ENCODE assay signal across 1 cellular context in the genomic region with DNA sequence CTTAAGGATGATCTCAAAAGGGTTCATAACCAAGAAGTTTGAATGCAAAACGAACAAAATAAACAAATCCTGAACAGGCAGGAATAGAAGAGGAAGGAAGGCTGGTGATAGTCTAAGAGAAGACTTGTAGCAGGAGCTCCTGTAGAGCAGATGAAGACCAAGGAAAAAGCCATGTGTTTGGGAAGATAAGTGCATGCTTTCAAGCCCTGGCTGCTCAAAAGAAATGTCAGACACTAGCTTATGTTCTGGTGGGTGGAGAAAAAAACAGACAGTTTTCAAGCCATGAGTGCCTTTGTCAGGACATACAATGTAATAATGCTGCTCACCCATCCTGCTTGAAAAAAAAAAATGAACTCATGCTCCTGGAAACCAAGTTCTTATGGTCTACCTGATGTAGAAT.
A peak's percentile ranks its signal among the peaks of the same experiment; 100 is the strongest.
TF ChIP-seq lines count a peak whose summit lies in the region.

No MANE protein-coding gene starts in this region.

TF ChIP-seq in K562, 482 proteins besides CTCF, POLR2A, EP300 and RAD21 (continued from another document and continues in another):
- TF ChIP-seq, protein P1, sequence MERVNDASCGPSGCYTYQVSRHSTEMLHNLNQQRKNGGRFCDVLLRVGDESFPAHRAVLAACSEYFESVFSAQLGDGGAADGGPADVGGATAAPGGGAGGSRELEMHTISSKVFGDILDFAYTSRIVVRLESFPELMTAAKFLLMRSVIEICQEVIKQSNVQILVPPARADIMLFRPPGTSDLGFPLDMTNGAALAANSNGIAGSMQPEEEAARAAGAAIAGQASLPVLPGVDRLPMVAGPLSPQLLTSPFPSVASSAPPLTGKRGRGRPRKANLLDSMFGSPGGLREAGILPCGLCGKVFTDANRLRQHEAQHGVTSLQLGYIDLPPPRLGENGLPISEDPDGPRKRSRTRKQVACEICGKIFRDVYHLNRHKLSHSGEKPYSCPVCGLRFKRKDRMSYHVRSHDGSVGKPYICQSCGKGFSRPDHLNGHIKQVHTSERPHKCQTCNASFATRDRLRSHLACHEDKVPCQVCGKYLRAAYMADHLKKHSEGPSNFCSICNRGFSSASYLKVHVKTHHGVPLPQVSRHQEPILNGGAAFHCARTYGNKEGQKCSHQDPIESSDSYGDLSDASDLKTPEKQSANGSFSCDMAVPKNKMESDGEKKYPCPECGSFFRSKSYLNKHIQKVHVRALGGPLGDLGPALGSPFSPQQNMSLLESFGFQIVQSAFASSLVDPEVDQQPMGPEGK (CRISPR knock-in tag; IDR thresholded peaks at IDR 0.05; ENCODE audit: borderline replicate concordance): no peak
- TF ChIP-seq, protein P2, sequence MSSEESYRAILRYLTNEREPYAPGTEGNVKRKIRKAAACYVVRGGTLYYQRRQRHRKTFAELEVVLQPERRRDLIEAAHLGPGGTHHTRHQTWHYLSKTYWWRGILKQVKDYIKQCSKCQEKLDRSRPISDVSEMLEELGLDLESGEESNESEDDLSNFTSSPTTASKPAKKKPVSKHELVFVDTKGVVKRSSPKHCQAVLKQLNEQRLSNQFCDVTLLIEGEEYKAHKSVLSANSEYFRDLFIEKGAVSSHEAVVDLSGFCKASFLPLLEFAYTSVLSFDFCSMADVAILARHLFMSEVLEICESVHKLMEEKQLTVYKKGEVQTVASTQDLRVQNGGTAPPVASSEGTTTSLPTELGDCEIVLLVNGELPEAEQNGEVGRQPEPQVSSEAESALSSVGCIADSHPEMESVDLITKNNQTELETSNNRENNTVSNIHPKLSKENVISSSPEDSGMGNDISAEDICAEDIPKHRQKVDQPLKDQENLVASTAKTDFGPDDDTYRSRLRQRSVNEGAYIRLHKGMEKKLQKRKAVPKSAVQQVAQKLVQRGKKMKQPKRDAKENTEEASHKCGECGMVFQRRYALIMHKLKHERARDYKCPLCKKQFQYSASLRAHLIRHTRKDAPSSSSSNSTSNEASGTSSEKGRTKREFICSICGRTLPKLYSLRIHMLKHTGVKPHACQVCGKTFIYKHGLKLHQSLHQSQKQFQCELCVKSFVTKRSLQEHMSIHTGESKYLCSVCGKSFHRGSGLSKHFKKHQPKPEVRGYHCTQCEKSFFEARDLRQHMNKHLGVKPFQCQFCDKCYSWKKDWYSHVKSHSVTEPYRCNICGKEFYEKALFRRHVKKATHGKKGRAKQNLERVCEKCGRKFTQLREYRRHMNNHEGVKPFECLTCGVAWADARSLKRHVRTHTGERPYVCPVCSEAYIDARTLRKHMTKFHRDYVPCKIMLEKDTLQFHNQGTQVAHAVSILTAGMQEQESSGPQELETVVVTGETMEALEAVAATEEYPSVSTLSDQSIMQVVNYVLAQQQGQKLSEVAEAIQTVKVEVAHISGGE (CRISPR knock-in tag; IDR thresholded peaks at IDR 0.05): no peak
- TF ChIP-seq NONO (IDR thresholded peaks at IDR 0.05; ENCODE audit: low read depth in 2 of 2, low read length in 1 of 2): no peak
- TF ChIP-seq HDAC8 (tag; IDR thresholded peaks at IDR 0.05): no peak
- peak in 1 of 2 experiments; percentile 17; a peak in 1 of 4 replicates for TF ChIP-seq TBL1XR1 (IDR thresholded peaks at IDR 0.05; ENCODE audit: low read length in 2 of 2)
- TF ChIP-seq ARHGAP35 (IDR thresholded peaks at IDR 0.05; ENCODE audit: partially characterized antibody): no peak
- TF ChIP-seq YY1 (IDR thresholded peaks at IDR 0.05; ENCODE audit: borderline replicate concordance in 1 of 3, control insufficient read depth in 1 of 3, extremely low read depth in 1 of 3, insufficient read depth in 3 of 3, insufficient read length in 1 of 3, insufficient replicate concordance in 2 of 3, low read depth in 1 of 3, low read length in 2 of 3): no peak
- TF ChIP-seq MCM2 (IDR thresholded peaks at IDR 0.05; ENCODE audit: low read depth): no peak
- TF ChIP-seq, protein P3, sequence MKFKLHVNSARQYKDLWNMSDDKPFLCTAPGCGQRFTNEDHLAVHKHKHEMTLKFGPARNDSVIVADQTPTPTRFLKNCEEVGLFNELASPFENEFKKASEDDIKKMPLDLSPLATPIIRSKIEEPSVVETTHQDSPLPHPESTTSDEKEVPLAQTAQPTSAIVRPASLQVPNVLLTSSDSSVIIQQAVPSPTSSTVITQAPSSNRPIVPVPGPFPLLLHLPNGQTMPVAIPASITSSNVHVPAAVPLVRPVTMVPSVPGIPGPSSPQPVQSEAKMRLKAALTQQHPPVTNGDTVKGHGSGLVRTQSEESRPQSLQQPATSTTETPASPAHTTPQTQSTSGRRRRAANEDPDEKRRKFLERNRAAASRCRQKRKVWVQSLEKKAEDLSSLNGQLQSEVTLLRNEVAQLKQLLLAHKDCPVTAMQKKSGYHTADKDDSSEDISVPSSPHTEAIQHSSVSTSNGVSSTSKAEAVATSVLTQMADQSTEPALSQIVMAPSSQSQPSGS (CRISPR knock-in tag; IDR thresholded peaks at IDR 0.05): no peak
- TF ChIP-seq, protein P4, sequence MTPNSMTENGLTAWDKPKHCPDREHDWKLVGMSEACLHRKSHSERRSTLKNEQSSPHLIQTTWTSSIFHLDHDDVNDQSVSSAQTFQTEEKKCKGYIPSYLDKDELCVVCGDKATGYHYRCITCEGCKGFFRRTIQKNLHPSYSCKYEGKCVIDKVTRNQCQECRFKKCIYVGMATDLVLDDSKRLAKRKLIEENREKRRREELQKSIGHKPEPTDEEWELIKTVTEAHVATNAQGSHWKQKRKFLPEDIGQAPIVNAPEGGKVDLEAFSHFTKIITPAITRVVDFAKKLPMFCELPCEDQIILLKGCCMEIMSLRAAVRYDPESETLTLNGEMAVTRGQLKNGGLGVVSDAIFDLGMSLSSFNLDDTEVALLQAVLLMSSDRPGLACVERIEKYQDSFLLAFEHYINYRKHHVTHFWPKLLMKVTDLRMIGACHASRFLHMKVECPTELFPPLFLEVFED (CRISPR knock-in tag; conservative IDR thresholded peaks at IDR 0.05): no peak
- TF ChIP-seq ZNF253 (CRISPR knock-in tag; conservative IDR thresholded peaks at IDR 0.05): no peak
- no peak for TF ChIP-seq GATAD2B (IDR thresholded peaks at IDR 0.05; ENCODE audit: borderline replicate concordance)
- no peak for TF ChIP-seq DACH1 (IDR thresholded peaks at IDR 0.05; ENCODE audit: partially characterized antibody)
- TF ChIP-seq ZNF311 (CRISPR knock-in tag; IDR thresholded peaks at IDR 0.05): no peak
- TF ChIP-seq, protein P5, sequence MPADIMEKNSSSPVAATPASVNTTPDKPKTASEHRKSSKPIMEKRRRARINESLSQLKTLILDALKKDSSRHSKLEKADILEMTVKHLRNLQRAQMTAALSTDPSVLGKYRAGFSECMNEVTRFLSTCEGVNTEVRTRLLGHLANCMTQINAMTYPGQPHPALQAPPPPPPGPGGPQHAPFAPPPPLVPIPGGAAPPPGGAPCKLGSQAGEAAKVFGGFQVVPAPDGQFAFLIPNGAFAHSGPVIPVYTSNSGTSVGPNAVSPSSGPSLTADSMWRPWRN (IDR thresholded peaks at IDR 0.05; ENCODE audit: low read depth): no peak
- no peak for TF ChIP-seq PHB (CRISPR knock-in tag; IDR thresholded peaks at IDR 0.05)
- no peak for TF ChIP-seq ZNF146 (CRISPR knock-in tag; IDR thresholded peaks at IDR 0.05; ENCODE audit: unreplicated experiment)
- TF ChIP-seq, protein P6, sequence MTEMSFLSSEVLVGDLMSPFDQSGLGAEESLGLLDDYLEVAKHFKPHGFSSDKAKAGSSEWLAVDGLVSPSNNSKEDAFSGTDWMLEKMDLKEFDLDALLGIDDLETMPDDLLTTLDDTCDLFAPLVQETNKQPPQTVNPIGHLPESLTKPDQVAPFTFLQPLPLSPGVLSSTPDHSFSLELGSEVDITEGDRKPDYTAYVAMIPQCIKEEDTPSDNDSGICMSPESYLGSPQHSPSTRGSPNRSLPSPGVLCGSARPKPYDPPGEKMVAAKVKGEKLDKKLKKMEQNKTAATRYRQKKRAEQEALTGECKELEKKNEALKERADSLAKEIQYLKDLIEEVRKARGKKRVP (CRISPR knock-in tag; IDR thresholded peaks at IDR 0.05): no peak
- TF ChIP-seq PRPF4 (IDR thresholded peaks at IDR 0.05; ENCODE audit: insufficient read depth, low read depth, low read length, poor library complexity, severe bottlenecking): no peak
- no peak for TF ChIP-seq PTBP1 (IDR thresholded peaks at IDR 0.05; ENCODE audit: low read depth, low read length)
- TF ChIP-seq, protein P7, sequence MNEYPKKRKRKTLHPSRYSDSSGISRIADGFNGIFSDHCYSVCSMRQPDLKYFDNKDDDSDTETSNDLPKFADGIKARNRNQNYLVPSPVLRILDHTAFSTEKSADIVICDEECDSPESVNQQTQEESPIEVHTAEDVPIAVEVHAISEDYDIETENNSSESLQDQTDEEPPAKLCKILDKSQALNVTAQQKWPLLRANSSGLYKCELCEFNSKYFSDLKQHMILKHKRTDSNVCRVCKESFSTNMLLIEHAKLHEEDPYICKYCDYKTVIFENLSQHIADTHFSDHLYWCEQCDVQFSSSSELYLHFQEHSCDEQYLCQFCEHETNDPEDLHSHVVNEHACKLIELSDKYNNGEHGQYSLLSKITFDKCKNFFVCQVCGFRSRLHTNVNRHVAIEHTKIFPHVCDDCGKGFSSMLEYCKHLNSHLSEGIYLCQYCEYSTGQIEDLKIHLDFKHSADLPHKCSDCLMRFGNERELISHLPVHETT (CRISPR knock-in tag; conservative IDR thresholded peaks at IDR 0.05 in 1 of 2, IDR thresholded peaks at IDR 0.05 in 1 of 2): no peak
- TF ChIP-seq, protein P8, sequence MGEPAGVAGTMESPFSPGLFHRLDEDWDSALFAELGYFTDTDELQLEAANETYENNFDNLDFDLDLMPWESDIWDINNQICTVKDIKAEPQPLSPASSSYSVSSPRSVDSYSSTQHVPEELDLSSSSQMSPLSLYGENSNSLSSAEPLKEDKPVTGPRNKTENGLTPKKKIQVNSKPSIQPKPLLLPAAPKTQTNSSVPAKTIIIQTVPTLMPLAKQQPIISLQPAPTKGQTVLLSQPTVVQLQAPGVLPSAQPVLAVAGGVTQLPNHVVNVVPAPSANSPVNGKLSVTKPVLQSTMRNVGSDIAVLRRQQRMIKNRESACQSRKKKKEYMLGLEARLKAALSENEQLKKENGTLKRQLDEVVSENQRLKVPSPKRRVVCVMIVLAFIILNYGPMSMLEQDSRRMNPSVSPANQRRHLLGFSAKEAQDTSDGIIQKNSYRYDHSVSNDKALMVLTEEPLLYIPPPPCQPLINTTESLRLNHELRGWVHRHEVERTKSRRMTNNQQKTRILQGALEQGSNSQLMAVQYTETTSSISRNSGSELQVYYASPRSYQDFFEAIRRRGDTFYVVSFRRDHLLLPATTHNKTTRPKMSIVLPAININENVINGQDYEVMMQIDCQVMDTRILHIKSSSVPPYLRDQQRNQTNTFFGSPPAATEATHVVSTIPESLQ (CRISPR knock-in tag; IDR thresholded peaks at IDR 0.05): no peak
- no peak for TF ChIP-seq CXXC5 (CRISPR knock-in tag; IDR thresholded peaks at IDR 0.05)
- TF ChIP-seq, protein P9, sequence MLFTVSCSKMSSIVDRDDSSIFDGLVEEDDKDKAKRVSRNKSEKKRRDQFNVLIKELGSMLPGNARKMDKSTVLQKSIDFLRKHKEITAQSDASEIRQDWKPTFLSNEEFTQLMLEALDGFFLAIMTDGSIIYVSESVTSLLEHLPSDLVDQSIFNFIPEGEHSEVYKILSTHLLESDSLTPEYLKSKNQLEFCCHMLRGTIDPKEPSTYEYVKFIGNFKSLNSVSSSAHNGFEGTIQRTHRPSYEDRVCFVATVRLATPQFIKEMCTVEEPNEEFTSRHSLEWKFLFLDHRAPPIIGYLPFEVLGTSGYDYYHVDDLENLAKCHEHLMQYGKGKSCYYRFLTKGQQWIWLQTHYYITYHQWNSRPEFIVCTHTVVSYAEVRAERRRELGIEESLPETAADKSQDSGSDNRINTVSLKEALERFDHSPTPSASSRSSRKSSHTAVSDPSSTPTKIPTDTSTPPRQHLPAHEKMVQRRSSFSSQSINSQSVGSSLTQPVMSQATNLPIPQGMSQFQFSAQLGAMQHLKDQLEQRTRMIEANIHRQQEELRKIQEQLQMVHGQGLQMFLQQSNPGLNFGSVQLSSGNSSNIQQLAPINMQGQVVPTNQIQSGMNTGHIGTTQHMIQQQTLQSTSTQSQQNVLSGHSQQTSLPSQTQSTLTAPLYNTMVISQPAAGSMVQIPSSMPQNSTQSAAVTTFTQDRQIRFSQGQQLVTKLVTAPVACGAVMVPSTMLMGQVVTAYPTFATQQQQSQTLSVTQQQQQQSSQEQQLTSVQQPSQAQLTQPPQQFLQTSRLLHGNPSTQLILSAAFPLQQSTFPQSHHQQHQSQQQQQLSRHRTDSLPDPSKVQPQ (CRISPR knock-in tag; IDR thresholded peaks at IDR 0.05; ENCODE audit: borderline replicate concordance): no peak
- TF ChIP-seq ETV6 (IDR thresholded peaks at IDR 0.05; ENCODE audit: borderline replicate concordance in 1 of 2, low read depth in 2 of 2, low read length in 1 of 2): no peak
- TF ChIP-seq ETV6 (CRISPR knock-in tag; IDR thresholded peaks at IDR 0.05; ENCODE audit: borderline replicate concordance): no peak
- TF ChIP-seq ARID2 (IDR thresholded peaks at IDR 0.05): no peak
- TF ChIP-seq ZNF316 (IDR thresholded peaks at IDR 0.05): no peak
- no peak for TF ChIP-seq HDGF (IDR thresholded peaks at IDR 0.05)
- TF ChIP-seq NBN (IDR thresholded peaks at IDR 0.05; ENCODE audit: low read depth): peak; percentile 76; the same call in 1 of the 2 replicates
- TF ChIP-seq, protein P10, sequence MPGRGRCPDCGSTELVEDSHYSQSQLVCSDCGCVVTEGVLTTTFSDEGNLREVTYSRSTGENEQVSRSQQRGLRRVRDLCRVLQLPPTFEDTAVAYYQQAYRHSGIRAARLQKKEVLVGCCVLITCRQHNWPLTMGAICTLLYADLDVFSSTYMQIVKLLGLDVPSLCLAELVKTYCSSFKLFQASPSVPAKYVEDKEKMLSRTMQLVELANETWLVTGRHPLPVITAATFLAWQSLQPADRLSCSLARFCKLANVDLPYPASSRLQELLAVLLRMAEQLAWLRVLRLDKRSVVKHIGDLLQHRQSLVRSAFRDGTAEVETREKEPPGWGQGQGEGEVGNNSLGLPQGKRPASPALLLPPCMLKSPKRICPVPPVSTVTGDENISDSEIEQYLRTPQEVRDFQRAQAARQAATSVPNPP (IDR thresholded peaks at IDR 0.05; ENCODE audit: borderline replicate concordance, insufficient read depth, insufficient read length): no peak
- TF ChIP-seq SMC3 (conservative IDR thresholded peaks at IDR 0.05; ENCODE audit: insufficient read depth, low read depth, low read length): no peak
- TF ChIP-seq RFX5 (IDR thresholded peaks at IDR 0.05; ENCODE audit: low read depth, low read length): no peak
- TF ChIP-seq, protein P11, sequence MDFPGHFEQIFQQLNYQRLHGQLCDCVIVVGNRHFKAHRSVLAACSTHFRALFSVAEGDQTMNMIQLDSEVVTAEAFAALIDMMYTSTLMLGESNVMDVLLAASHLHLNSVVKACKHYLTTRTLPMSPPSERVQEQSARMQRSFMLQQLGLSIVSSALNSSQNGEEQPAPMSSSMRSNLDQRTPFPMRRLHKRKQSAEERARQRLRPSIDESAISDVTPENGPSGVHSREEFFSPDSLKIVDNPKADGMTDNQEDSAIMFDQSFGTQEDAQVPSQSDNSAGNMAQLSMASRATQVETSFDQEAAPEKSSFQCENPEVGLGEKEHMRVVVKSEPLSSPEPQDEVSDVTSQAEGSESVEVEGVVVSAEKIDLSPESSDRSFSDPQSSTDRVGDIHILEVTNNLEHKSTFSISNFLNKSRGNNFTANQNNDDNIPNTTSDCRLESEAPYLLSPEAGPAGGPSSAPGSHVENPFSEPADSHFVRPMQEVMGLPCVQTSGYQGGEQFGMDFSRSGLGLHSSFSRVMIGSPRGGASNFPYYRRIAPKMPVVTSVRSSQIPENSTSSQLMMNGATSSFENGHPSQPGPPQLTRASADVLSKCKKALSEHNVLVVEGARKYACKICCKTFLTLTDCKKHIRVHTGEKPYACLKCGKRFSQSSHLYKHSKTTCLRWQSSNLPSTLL (IDR thresholded peaks at IDR 0.05): no peak
- TF ChIP-seq XRCC5 (IDR thresholded peaks at IDR 0.05; ENCODE audit: low read depth, low read length): no peak
- TF ChIP-seq PYGO2 (tag; IDR thresholded peaks at IDR 0.05): no peak
- no peak for TF ChIP-seq RBBP5 (IDR thresholded peaks at IDR 0.05; ENCODE audit: borderline replicate concordance, insufficient read depth, low read length, poor library complexity, severe bottlenecking)
- TF ChIP-seq ZEB2 (IDR thresholded peaks at IDR 0.05): peak; percentile 32; the same call in 1 of the 2 replicates
